In genomic region chrX:108439434-108439883, GRCh38 we compare ENCODE assay signal across 8 cellular contexts. TPM values are rescaled to one million over a fixed set of nuclear protein-coding genes. Genes with fewer than 3 reads are reported as not detected.
A peak's percentile ranks its signal among the peaks of the same experiment; 100 is the strongest.
DNase-seq lines count a peak whose midpoint lies in the region; ATAC-seq and TF ChIP-seq lines count a peak whose summit lies in the region.

Gene COL4A5 (plus strand): TSS chrX:108439838. CDS start chrX:108440126, 288 bp downstream.

- TF ChIP-seq CTCF in brain microvascular endothelial cell (IDR thresholded peaks at IDR 0.05; ENCODE audit: low read depth, low read length, missing control alignments) (no peak), retinal pigment epithelial cell (conservative IDR thresholded peaks at IDR 0.05; ENCODE audit: low read depth, low read length) (no peak)

- DNase-seq in H7 (peak; percentile 71), NCI-H345 treated with DMSO at 0.1 percent for 48 hours (lab: John Stamatoyannopoulos, UW; ENCODE audit: unreplicated experiment) (peak; percentile 64), brain microvascular endothelial cell (peak; percentile 72), iPS DF 4.7 (ENCODE audit: extremely low read depth, low spot score) (peak; percentile 33), retinal pigment epithelial cell (ENCODE audit: low read depth) (peak; percentile 62)
- no peak for DNase-seq in activated effector memory CD4-positive, alpha-beta T cell treated with anti-CD3 and anti-CD28 coated beads, Interleukin-2, amount 50 U/mL, for 16 hours

- peak within 1 kb of the TSS; percentile 78 for H3K27ac ChIP-seq in brain microvascular endothelial cell

- in situ Hi-C loops in brain microvascular endothelial cell (cut with HindIII; ENCODE audit: low pct_ligation_motif_present, low sequenced_read_pairs): no loop called here

- H3K27me3 ChIP-seq in H7 (ENCODE audit: control insufficient read depth, insufficient read depth, low read length): peaks cover 7% of the 10 kb centered on the region
- H3K27me3 ChIP-seq in brain microvascular endothelial cell (replicated peaks): no peaks in the 10 kb centered on the region

- peak within 1 kb of the TSS; percentile 71 for H3K4me3 ChIP-seq in H7 (ENCODE audit: insufficient read depth, low read depth, low read length)
- H3K4me3 ChIP-seq in brain microvascular endothelial cell (ENCODE audit: low read depth, low read length): peak within 1 kb of the TSS; percentile 68
- peak within 1 kb of the TSS; percentile 75 for H3K4me3 ChIP-seq in retinal pigment epithelial cell (ENCODE audit: low read length)

- no peaks in the 10 kb centered on the region for H3K36me3 ChIP-seq in H7 (replicated peaks; ENCODE audit: control insufficient read depth, insufficient read depth, low read length)
- H3K36me3 ChIP-seq in brain microvascular endothelial cell (replicated peaks): no peaks in the 10 kb centered on the region

- no peak for ATAC-seq in HG02852 (IDR thresholded peaks at IDR 0.05; ENCODE audit: unreplicated experiment)
- ATAC-seq in HG02678 (IDR thresholded peaks at IDR 0.05; ENCODE audit: unreplicated experiment): no peak

RNA-seq across cellular contexts. Expression of gene COL4A5, which starts in this region (rescaled TPM):
- total RNA-seq in H7 (2014; rRNA removed; shearing (Covaris generic)): 56.6 and 83.8 TPM in 2 replicates
